ENCODE assay signal across 34 cellular contexts in the genomic region with DNA sequence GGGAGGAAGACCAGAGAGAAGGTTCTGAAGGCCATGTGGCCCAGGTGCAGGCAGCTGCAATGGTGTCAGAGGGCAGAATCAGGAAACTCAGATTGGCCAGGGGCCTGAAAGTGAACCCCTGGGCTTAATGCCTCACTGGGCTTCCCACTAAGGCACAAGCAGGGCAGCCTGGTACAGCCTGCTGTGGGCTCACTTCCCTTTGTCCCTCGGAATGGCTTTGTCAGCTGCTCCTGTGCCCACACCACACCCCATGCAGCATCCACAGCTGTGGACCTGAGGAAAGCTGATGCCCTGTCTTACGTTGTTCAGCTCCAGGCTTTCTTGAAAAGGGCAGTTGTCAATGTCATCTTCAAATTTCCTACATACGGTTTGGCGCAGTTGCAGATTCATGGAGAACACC. TPM values are rescaled to one million over a fixed set of nuclear protein-coding genes. Genes with fewer than 3 reads are reported as not detected.
"Had no signal": no experiment of that assay in that cellular context is flagged by ENCODE, and none has a peak within 500 bp of the region (broad histone marks: within the 10 kb centered on the region; RNA-seq: fewer than 3 reads in every experiment).

No MANE protein-coding gene starts in this region.

- H3K27ac Mint-ChIP-seq: mesothelial cell of epicardium; naive thymus-derived CD4-positive, alpha-beta T cell; nephron; neural progenitor cell; progenitor cell of endocrine pancreas; stimulated activated effector memory CD8-positive, alpha-beta T cell treated with anti-CD3 and anti-CD28 coated beads, Interleukin-12 subunit alpha, Interleukin-12 subunit beta, amount 100 ng/mL, for 72 hours had no signal

- H3K36me3 Mint-ChIP-seq: mesothelial cell of epicardium; naive thymus-derived CD4-positive, alpha-beta T cell; neural progenitor cell; stimulated activated effector memory CD8-positive, alpha-beta T cell treated with anti-CD3 and anti-CD28 coated beads, Interleukin-12 subunit alpha, Interleukin-12 subunit beta, amount 100 ng/mL, for 72 hours had no signal

- H3K9me3 Mint-ChIP-seq: mesothelial cell of epicardium; naive thymus-derived CD4-positive, alpha-beta T cell; nephron; stimulated activated effector memory CD8-positive, alpha-beta T cell treated with anti-CD3 and anti-CD28 coated beads, Interleukin-12 subunit alpha, Interleukin-12 subunit beta, amount 100 ng/mL, for 72 hours had no signal

- H3K4me3 Mint-ChIP-seq: mesothelial cell of epicardium; naive thymus-derived CD4-positive, alpha-beta T cell; nephron; neural progenitor cell; stimulated activated effector memory CD8-positive, alpha-beta T cell treated with anti-CD3 and anti-CD28 coated beads, Interleukin-12 subunit alpha, Interleukin-12 subunit beta, amount 100 ng/mL, for 72 hours had no signal

- H3K4me1 Mint-ChIP-seq: mesothelial cell of epicardium, nephron had no signal

- ATAC-seq: gastrocnemius medialis; heart left ventricle; left lung; mucosa of descending colon; naive thymus-derived CD4-positive, alpha-beta T cell; right lobe of liver; stimulated activated effector memory CD8-positive, alpha-beta T cell treated with anti-CD3 and anti-CD28 coated beads, Interleukin-12 subunit alpha, Interleukin-12 subunit beta, amount 100 ng/mL, for 72 hours had no signal

- DNase-seq: dorsolateral prefrontal cortex; effector CD4-positive, alpha-beta T cell; foreskin fibroblast; gastrocnemius medialis; heart left ventricle; left cardiac atrium; left lung; mesenchymal stem cell; mucosa of descending colon; naive thymus-derived CD4-positive, alpha-beta T cell; right lobe of liver; stimulated activated CD4-positive, alpha-beta T cell treated with anti-CD3 and anti-CD28 coated beads, Interleukin-12 subunit alpha, Interleukin-12 subunit beta, amount 100 ng/mL, for 4 hours; stimulated activated CD4-positive, alpha-beta T cell treated with anti-CD3 and anti-CD28 coated beads, Interleukin-2, amount 100 ng/mL, for 24 hours; stimulated activated CD4-positive, alpha-beta T cell treated with anti-CD3 and anti-CD28 coated beads, Interleukin-4, amount 100 ng/mL, for 24 hours; stimulated activated naive CD4-positive, alpha-beta T cell treated with Interleukin-2 at 50 U/mL for 16 hours; stomach; thyroid gland; trophoblast cell had no signal

RNA-seq across cellular contexts. Expression of gene CST9, which starts 2.4 kb away (rescaled TPM):
- total RNA-seq: gastrocnemius medialis; heart left ventricle; hepatocyte; kidney epithelial cell; left cardiac atrium; left lung; lower leg skin; mesothelial cell of epicardium; mucosa of descending colon; naive thymus-derived CD4-positive, alpha-beta T cell; osteoblast; progenitor cell of endocrine pancreas; right lobe of liver; smooth muscle cell; stomach; subcutaneous adipose tissue; temporal lobe; thyroid gland; ureter; vagina had no signal
- polyA plus RNA-seq: heart left ventricle; hepatocyte; naive thymus-derived CD4-positive, alpha-beta T cell; smooth muscle cell; stomach had no signal

RNA-seq across cellular contexts. Expression of gene CST9L, which starts 35.0 kb away (rescaled TPM):
- total RNA-seq: dorsolateral prefrontal cortex; gastrocnemius medialis; heart left ventricle; hepatocyte; kidney epithelial cell; left cardiac atrium; left lung; lower leg skin; lung microvascular endothelial cell; mesothelial cell of epicardium; mucosa of descending colon; naive thymus-derived CD4-positive, alpha-beta T cell; osteoblast; progenitor cell of endocrine pancreas; right lobe of liver; smooth muscle cell; stomach; subcutaneous adipose tissue; temporal lobe; ureter; vagina had no signal
- polyA plus RNA-seq: esophagus; heart left ventricle; hepatocyte; naive thymus-derived CD4-positive, alpha-beta T cell; smooth muscle cell; stomach had no signal
